Comparison of ENCODE assay signal across 19 cellular contexts in the genomic region with DNA sequence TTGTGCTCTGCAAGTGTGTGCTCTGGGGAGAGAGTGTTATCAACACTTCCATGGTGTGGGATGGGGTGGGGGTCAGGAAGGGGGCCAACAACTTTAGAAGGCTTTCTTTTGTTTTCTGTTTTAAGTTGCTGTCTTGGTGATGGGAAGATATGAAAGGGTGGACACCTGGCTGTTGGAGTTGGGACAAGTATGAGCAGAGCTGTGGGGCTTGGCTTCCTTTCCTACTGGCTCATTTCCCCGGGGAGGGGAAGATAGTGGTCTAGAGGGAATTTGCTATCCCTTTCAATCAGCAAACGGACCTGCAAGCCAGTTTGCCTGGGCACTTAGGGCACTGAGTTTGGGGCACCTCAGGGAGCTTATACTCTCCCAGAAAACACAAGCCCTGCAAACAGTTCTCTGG. TPM values are rescaled to one million over a fixed set of nuclear protein-coding genes. Genes with fewer than 3 reads are reported as not detected.
DNase-seq lines count a peak whose midpoint lies in the region; ATAC-seq and TF ChIP-seq lines count a peak whose summit lies in the region.
"Had no signal": no experiment of that assay in that cellular context is flagged by ENCODE, and none has a peak within 500 bp of the region (broad histone marks: within the 10 kb centered on the region; RNA-seq: fewer than 3 reads in every experiment).

No MANE protein-coding gene starts in this region.

- H3K79me2 ChIP-seq in neural progenitor cell (ENCODE audit: low read depth) (no peaks in the 10 kb centered on the region), SK-N-SH (ENCODE audit: insufficient read depth) (peaks cover 20% of the 10 kb centered on the region)

- H2AFZ ChIP-seq in neural progenitor cell (replicated peaks) = no peak overlapping the region
- H2AFZ ChIP-seq in SK-N-SH (ENCODE audit: low read depth) = no peak overlapping the region

- no peak for TF ChIP-seq EP300 in SK-N-SH (IDR thresholded peaks at IDR 0.05; ENCODE audit: borderline replicate concordance in 1 of 2, low read depth in 1 of 2, low read length in 1 of 2)

- H3K4me1 ChIP-seq in Caco-2 = peaks cover 58% of the 10 kb centered on the region
- H3K4me1 ChIP-seq in neural progenitor cell = peaks cover 30% of the 10 kb centered on the region
- H3K4me1 ChIP-seq in SK-N-SH (ENCODE audit: control insufficient read depth in 1 of 2, insufficient read depth in 2 of 2, low read depth in 1 of 2, low read length in 1 of 2) = peaks cover 30 to 39% of the 10 kb centered on the region in 2 experiments; a peak in 3 of 4 replicates

- no peak overlapping the region for H3K4me2 ChIP-seq in neural progenitor cell
- no peak overlapping the region for H3K4me2 ChIP-seq in SK-N-SH

- POLR2A ChIA-PET in Caco-2 (lab: Charles Lee) = interaction anchor here (0.9 to 2.2 kb wide), 2 partner anchors 7 to 10 kb away, joined by 4 to 5 read pairs; no protein-coding TSS in a partner anchor
- POLR2A ChIA-PET in RWPE1 (lab: Yijun Ruan, JAX; ENCODE audit: low non-redundant PET) = no interaction called here
- POLR2A ChIA-PET in SK-N-SH (lab: Yijun Ruan, JAX) = no interaction called here

- H3K9ac ChIP-seq in neural progenitor cell (no peak overlapping the region), SK-N-SH (no peak overlapping the region)

- no peak for TF ChIP-seq RAD21 in SK-N-SH (IDR thresholded peaks at IDR 0.05; ENCODE audit: low read length)

- no TSS peak for BruUV-seq in Caco-2 (replicated peaks; lab: Mats Ljungman, UMichigan)

- H3K4me3 Mint-ChIP-seq in Caco-2 (ENCODE audit: unreplicated experiment) = no peak overlapping the region
- H3K4me3 Mint-ChIP-seq in neural progenitor cell = no peak overlapping the region
- H3K4me3 Mint-ChIP-seq: HFFc6 had no signal

- H3K27ac ChIP-seq in RWPE1 (peak overlapping the region; percentile 55), neural progenitor cell (no peak overlapping the region), SK-N-SH (ENCODE audit: low read depth in 2 of 2, low read length in 1 of 2) (no peak overlapping the region)

- H3K36me3 Mint-ChIP-seq in Caco-2 (ENCODE audit: insufficient read depth, unreplicated experiment) = peaks cover 19% of the 10 kb centered on the region
- H3K36me3 Mint-ChIP-seq in neural progenitor cell = no peaks in the 10 kb centered on the region

- H3K9me3 ChIP-seq in Caco-2 (no peaks in the 10 kb centered on the region), neural progenitor cell (ENCODE audit: low read depth) (no peaks in the 10 kb centered on the region), SK-N-SH (no peaks in the 10 kb centered on the region)

- H3K9me3 Mint-ChIP-seq in Caco-2 (ENCODE audit: unreplicated experiment) = no peaks in the 10 kb centered on the region
- H3K9me3 Mint-ChIP-seq in neural progenitor cell = peaks cover 2% of the 10 kb centered on the region
- H3K9me3 Mint-ChIP-seq: CD4-positive, alpha-beta T cell had no signal

- H3K4me1 Mint-ChIP-seq in Caco-2 (ENCODE audit: low read depth, unreplicated experiment) = peaks cover 77% of the 10 kb centered on the region
- peaks cover 82% of the 10 kb centered on the region for H3K4me1 Mint-ChIP-seq in neural progenitor cell

- CTCF ChIA-PET in Caco-2 (lab: Charles Lee) = interaction anchor here (1.2 to 1.7 kb wide), 2 partner anchors 28 to 34 kb away, joined by 4 to 6 read pairs; no protein-coding TSS in a partner anchor
- CTCF ChIA-PET in RWPE1 (lab: Yijun Ruan, JAX) = interaction anchor here (0.6 to 0.7 kb wide), 2 partner anchors 9 to 11 kb away, joined by 3 to 4 read pairs; no protein-coding TSS in a partner anchor
- CTCF ChIA-PET in SK-N-SH (lab: Yijun Ruan, JAX) = interaction anchor here (1.2 to 18.5 kb wide), 4 partner anchors 9 to 224 kb away, joined by 3 to 143 read pairs (median 8); no protein-coding TSS in a partner anchor

- H3F3A ChIP-seq in neural progenitor cell (ENCODE audit: low read depth) (peaks cover 34% of the 10 kb centered on the region), SK-N-SH (replicated peaks; ENCODE audit: insufficient read depth) (peaks cover 27% of the 10 kb centered on the region)

- no peak for ATAC-seq in HG02973 (IDR thresholded peaks at IDR 0.05; ENCODE audit: unreplicated experiment)
- ATAC-seq: Right ventricle myocardium inferior had no signal

- H3K36me3 ChIP-seq in Caco-2 (ENCODE audit: control insufficient read depth, insufficient read depth, low read length) (no peaks in the 10 kb centered on the region; the same call in 1 of the 2 replicates), neural progenitor cell (no peaks in the 10 kb centered on the region), SK-N-SH (replicated peaks in 1 of 2; ENCODE audit: control insufficient read depth in 1 of 2, insufficient read depth in 2 of 2, low read length in 1 of 2) (no peaks in the 10 kb centered on the region)

- no peaks in the 10 kb centered on the region for H4K20me1 ChIP-seq in neural progenitor cell (ENCODE audit: low read depth)
- no peaks in the 10 kb centered on the region for H4K20me1 ChIP-seq in SK-N-SH (ENCODE audit: insufficient read depth)

- H3K4me3 ChIP-seq in Caco-2 (ENCODE audit: low read depth, low read length) (no peak overlapping the region), fibroblast of the aortic adventitia (ENCODE audit: low read depth, low read length) (no peak overlapping the region), neural progenitor cell (no peak overlapping the region), SK-N-SH (ENCODE audit: low read depth in 2 of 2, low read length in 1 of 2) (no peak overlapping the region)

- no peak for TF ChIP-seq CTCF in Caco-2 (IDR thresholded peaks at IDR 0.05; ENCODE audit: insufficient read depth in 1 of 2, low read depth in 1 of 2, low read length in 1 of 2, severe bottlenecking in 1 of 2, unreplicated experiment in 1 of 2)
- TF ChIP-seq CTCF in RWPE1 (conservative IDR thresholded peaks at IDR 0.05; ENCODE audit: low read depth) = no peak
- TF ChIP-seq CTCF in fibroblast of the aortic adventitia (IDR thresholded peaks at IDR 0.05; ENCODE audit: insufficient read depth, low read length) = no peak
- no peak for TF ChIP-seq CTCF in neural progenitor cell (IDR thresholded peaks at IDR 0.05)
- TF ChIP-seq CTCF in SK-N-SH (IDR thresholded peaks at IDR 0.05) = no peak

- H3K27me3 ChIP-seq in Caco-2 (replicated peaks; ENCODE audit: control insufficient read depth, insufficient read depth, low read length) = no peaks in the 10 kb centered on the region
- H3K27me3 ChIP-seq in neural progenitor cell = peaks cover 36% of the 10 kb centered on the region
- H3K27me3 ChIP-seq in SK-N-SH (ENCODE audit: insufficient read depth) = no peaks in the 10 kb centered on the region

- H3K9me2 ChIP-seq in SK-N-SH = no peaks in the 10 kb centered on the region

- no peaks in the 10 kb centered on the region for H3K27me3 Mint-ChIP-seq in Caco-2 (ENCODE audit: insufficient read depth, unreplicated experiment)
- H3K27me3 Mint-ChIP-seq in neural progenitor cell (ENCODE audit: insufficient read depth, low read depth) = peaks cover 9% of the 10 kb centered on the region
- H3K27me3 Mint-ChIP-seq: CD4-positive, alpha-beta T cell had no signal

- 89% methylated on average over 2 of the region's 2 CpGs for WGBS in SK-N-SH (ENCODE audit: low lambda C conversion rate)

- intact Hi-C loops in Caco-2 (cut with micrococcal nuclease; ENCODE audit: unreplicated experiment) = loop anchor here (1.0 kb wide), 1 partner anchor 35 kb away; no protein-coding TSS in a partner anchor

- DNase-seq in Caco-2 (no peak), RWPE1 (ENCODE audit: low spot score) (no peak), fibroblast of the aortic adventitia (ENCODE audit: low read depth) (peak; percentile 30), neural progenitor cell (ENCODE audit: low spot score) (no peak), NCI-H1694 (lab: John Stamatoyannopoulos, UW) (no peak), SK-N-SH (no peak)
- no peak for DNase-seq in activated CD8-positive, alpha-beta memory T cell treated with anti-CD3 and anti-CD28 coated beads, Interleukin-2, amount 50 U/mL, for 48 hours
- DNase-seq: Calu3; CD4-positive, alpha-beta T cell; DMS53; HFFc6; MV-4-11; NCI-H1417 treated with DMSO at 0.1 percent for 48 hours; NCI-H2029; NCI-H2171; NCI-H446 treated with DMSO at 0.1 percent for 48 hours; NK-92 treated with Interleukin-12 subunit alpha and Interleukin-12 subunit beta, amount 100 ng/mL, for 24 hours had no signal

- H3K27ac Mint-ChIP-seq in Caco-2 (ENCODE audit: unreplicated experiment) = peak overlapping the region; percentile 90
- peak overlapping the region; percentile 34 for H3K27ac Mint-ChIP-seq in neural progenitor cell
- H3K27ac Mint-ChIP-seq: HFFc6 had no signal

TF ChIP-seq in SK-N-SH, 30 proteins besides CTCF, POLR2A, EP300 and RAD21 (continues in another document):
- TF ChIP-seq MEF2A (IDR thresholded peaks at IDR 0.05; ENCODE audit: borderline replicate concordance, low read depth) = no peak
- TF ChIP-seq RCOR1 (IDR thresholded peaks at IDR 0.05; ENCODE audit: low read length) = no peak
- TF ChIP-seq EZH2phosphoT487 (IDR thresholded peaks at IDR 0.05; ENCODE audit: borderline replicate concordance, low read depth) = no peak
- TF ChIP-seq, protein P1, sequence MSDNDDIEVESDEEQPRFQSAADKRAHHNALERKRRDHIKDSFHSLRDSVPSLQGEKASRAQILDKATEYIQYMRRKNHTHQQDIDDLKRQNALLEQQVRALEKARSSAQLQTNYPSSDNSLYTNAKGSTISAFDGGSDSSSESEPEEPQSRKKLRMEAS (IDR thresholded peaks at IDR 0.05; ENCODE audit: low read depth) = no peak
- TF ChIP-seq CHD2 (IDR thresholded peaks at IDR 0.05; ENCODE audit: low read length, partially characterized antibody) = no peak
- no peak for TF ChIP-seq RXRA (IDR thresholded peaks at IDR 0.05; ENCODE audit: borderline replicate concordance, low read depth)
- no peak for TF ChIP-seq TEAD4 (IDR thresholded peaks at IDR 0.05; ENCODE audit: borderline replicate concordance, insufficient read depth)
- TF ChIP-seq, protein P2, sequence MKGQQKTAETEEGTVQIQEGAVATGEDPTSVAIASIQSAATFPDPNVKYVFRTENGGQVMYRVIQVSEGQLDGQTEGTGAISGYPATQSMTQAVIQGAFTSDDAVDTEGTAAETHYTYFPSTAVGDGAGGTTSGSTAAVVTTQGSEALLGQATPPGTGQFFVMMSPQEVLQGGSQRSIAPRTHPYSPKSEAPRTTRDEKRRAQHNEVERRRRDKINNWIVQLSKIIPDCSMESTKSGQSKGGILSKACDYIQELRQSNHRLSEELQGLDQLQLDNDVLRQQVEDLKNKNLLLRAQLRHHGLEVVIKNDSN (IDR thresholded peaks at IDR 0.05; ENCODE audit: borderline replicate concordance, low read depth) = no peak
- no peak for TF ChIP-seq SMC3 (IDR thresholded peaks at IDR 0.05; ENCODE audit: low read depth, low read length)
- TF ChIP-seq ELF1 (IDR thresholded peaks at IDR 0.05) = no peak
- TF ChIP-seq TCF12 (IDR thresholded peaks at IDR 0.05) = no peak
- TF ChIP-seq GABPA (IDR thresholded peaks at IDR 0.05; ENCODE audit: low read depth) = no peak
- no peak for TF ChIP-seq RFX5 (IDR thresholded peaks at IDR 0.05; ENCODE audit: low read length)

RNA-seq across cellular contexts. Expression of a gene that starts 19.2 kb away (rescaled TPM):
- total RNA-seq in Caco-2 (2022) (8.6 and 9.4 TPM in 2 replicates), fibroblast of the aortic adventitia (ENCODE audit: low replicate concordance) (12.3 and 14.7 TPM in 2 replicates), neural progenitor cell (ENCODE audit: low replicate concordance) (8.0 and 15.3 TPM in 2 replicates)
- polyA plus RNA-seq in SK-N-SH (2012; rRNA removed) = 46.2 and 52.9 TPM in 2 replicates
- 33.8 and 39.1 TPM in 2 replicates for polyA plus RNA-seq in SK-N-SH (2012; cell fraction: cytosol; rRNA removed)
- 64.9 and 69.1 TPM in 2 replicates for polyA plus RNA-seq in SK-N-SH (2012; cell fraction: nucleus; rRNA removed)
